Comparison of ENCODE assay signal across 8 cellular contexts in the genomic region with DNA sequence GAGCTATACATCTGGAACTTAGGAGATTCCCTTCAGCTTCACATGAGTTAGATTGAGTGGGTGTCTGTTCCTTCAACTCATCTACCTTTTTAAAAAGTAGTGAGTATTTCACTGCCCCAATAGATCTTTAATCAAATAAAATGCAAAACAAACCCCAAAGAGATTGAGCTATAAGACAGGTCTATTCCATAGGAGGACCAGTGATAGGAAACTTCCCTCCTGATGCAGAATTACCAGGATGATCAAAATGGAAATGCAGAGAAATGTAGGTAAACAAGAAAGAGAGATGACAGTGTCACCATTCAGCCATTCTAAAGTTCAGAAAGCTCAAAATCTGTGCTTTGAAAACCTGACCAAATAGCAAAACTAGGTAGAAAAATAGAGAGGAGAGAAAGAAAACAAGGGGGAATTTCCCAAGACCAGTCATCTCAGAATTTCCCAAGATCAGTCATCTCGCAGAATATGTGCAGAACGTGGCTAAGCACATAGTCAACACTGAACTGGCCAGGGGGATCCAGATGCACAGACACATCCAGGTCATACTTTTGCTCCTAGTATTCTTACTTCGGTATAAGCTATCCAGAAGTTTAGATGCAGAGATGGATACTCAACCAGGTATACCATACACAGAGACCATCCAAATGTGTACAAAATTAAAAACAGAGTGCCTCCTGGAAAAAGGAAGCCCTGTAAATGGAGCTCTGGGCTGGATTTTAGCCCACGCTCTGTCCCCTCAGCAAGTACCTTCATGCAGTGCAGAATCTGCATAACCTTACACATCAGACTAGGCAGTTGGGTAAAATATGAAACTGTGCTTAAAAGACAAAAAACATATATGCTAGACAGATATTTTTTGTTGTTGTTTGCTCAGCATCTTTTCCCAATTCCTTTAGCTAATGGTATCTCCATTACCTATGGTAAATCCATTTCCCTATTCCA. TPM values are rescaled to one million over a fixed set of nuclear protein-coding genes. Genes with fewer than 3 reads are reported as not detected.
DNase-seq lines count a peak whose midpoint lies in the region; ATAC-seq and TF ChIP-seq lines count a peak whose summit lies in the region.

No MANE protein-coding gene starts in this region.

- H3K27me3 ChIP-seq in upper lobe of left lung: no peaks in the 10 kb centered on the region

- no peaks in the 10 kb centered on the region for H3K4me1 ChIP-seq in upper lobe of left lung

- DNase-seq in iris pigment epithelial cell (ENCODE audit: low read depth) (peak; percentile 88), HPDE6-E6E7 (ENCODE audit: extremely low spot score) (no peak), cardiac septum (ENCODE audit: low spot score) (no peak), cerebellar cortex (ENCODE audit: low spot score) (no peak), upper lobe of left lung (no peak)

- no peak overlapping the region for H3K27ac ChIP-seq in upper lobe of left lung

- WGBS in upper lobe of left lung, 2 donors: 53 to 72% methylated on average over 4 of the region's 4 CpGs

- ATAC-seq in GM21390 (IDR thresholded peaks at IDR 0.05; ENCODE audit: unreplicated experiment): peak; percentile 82
- ATAC-seq in HG03565 (IDR thresholded peaks at IDR 0.05; ENCODE audit: unreplicated experiment): peak; percentile 76
- no peak for ATAC-seq in upper lobe of left lung (ENCODE audit: low FRiP score in 2 of 2)

- no peak for TF ChIP-seq CTCF in upper lobe of left lung (IDR thresholded peaks at IDR 0.05)

- no peaks in the 10 kb centered on the region for H3K9me3 ChIP-seq in upper lobe of left lung

- H3K4me3 ChIP-seq in GM08714 (ENCODE audit: low read length): peak overlapping the region; percentile 34; the same call in 1 of the 2 replicates
- no peak overlapping the region for H3K4me3 ChIP-seq in upper lobe of left lung

- no peak for TF ChIP-seq EP300 in upper lobe of left lung (IDR thresholded peaks at IDR 0.05)

- H3K36me3 ChIP-seq in upper lobe of left lung: no peaks in the 10 kb centered on the region

- intact Hi-C loops in cardiac septum (cut with DNase I): no loop called here

- no peak for TF ChIP-seq POLR2A in upper lobe of left lung (IDR thresholded peaks at IDR 0.05)

RNA-seq across cellular contexts. Expression of a gene that starts 27.4 kb away (rescaled TPM):
- total RNA-seq in cardiac septum (6.8 TPM), upper lobe of left lung (10 to 100 TPM; 16.0 to 67.0 (median 23.4) TPM)

RNA-seq across cellular contexts. Expression of a gene that starts 55.5 kb away (rescaled TPM):
- 9.4 TPM for total RNA-seq in cardiac septum
- total RNA-seq in upper lobe of left lung: 10 to 100 TPM in 2 of 6 donors, 1 to 10 TPM in 4; 2.1 to 13.0 (median 7.6) TPM

Comparison
In these comparisons a context has a peak if more than half of its experiments do, and no peak if none do; other contexts are left out.
1. ATAC-seq: peak in GM21390 (single experiment) and HG03565 (single experiment); none in upper lobe of left lung (0 of 2).